ENCODE assay signal across 18 cellular contexts in the genomic region with DNA sequence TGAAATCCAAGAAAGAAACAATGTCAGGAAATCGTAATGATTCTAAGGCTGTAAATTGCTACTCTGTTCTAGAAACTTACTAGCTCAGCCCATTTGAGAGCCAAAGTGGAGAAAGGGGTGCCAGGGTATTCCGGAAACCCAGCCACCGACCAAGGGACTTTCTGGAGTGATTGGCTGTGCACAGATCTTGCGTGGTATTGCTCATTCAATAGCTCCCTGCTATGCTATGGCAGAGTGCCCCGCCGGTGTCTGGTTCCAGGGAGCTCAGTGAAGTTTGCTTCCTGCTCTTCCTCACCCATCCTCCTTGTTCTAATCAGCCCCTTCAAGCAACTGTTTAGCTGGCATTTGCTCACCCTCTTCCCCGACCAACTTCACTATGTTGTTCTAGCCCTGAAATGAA.
DNase-seq lines count a peak whose midpoint lies in the region; ATAC-seq and TF ChIP-seq lines count a peak whose summit lies in the region.
"Had no signal": no experiment of that assay in that cellular context is flagged by ENCODE, and none has a peak within 500 bp of the region (broad histone marks: within the 10 kb centered on the region; RNA-seq: fewer than 3 reads in every experiment).

No MANE protein-coding gene starts in this region.

- no peak for TF ChIP-seq CTCF in dorsolateral prefrontal cortex (IDR thresholded peaks at IDR 0.05 in 54 of 56, conservative IDR thresholded peaks at IDR 0.05 in 2 of 56; ENCODE audit: low read depth in 1 of 56, partially characterized antibody in 56 of 56)

- H3K27me3 ChIP-seq in MG63: no peaks in the 10 kb centered on the region
- peaks cover 0 to 4% (median 0%) of the 10 kb centered on the region in 45 donors for H3K27me3 ChIP-seq in dorsolateral prefrontal cortex

- no peaks in the 10 kb centered on the region for H3K9me3 ChIP-seq in MG63

- TF ChIP-seq POLR2A in erythroblast (IDR thresholded peaks at IDR 0.05; ENCODE audit: low read length): no peak

- ATAC-seq in sciatic nerve (peak; percentile 55), HG03025 (IDR thresholded peaks at IDR 0.05; ENCODE audit: low FRiP score, unreplicated experiment) (no peak), HG02852 (IDR thresholded peaks at IDR 0.05; ENCODE audit: unreplicated experiment) (no peak)
- ATAC-seq: GM23338, HepG2 had no signal

- intact Hi-C loops in dorsolateral prefrontal cortex (cut with DNase I): no loop called here
- intact Hi-C loops in sciatic nerve (cut with DNase I): no loop called here

- H3K36me3 ChIP-seq in MG63: no peaks in the 10 kb centered on the region

- DNase-seq in MG63 (peak; percentile 51), dorsolateral prefrontal cortex (peak in 6 of 10 donors; percentile 48 to 70 (median 62)), middle frontal gyrus (ENCODE audit: extremely low spot score, low spot score) (peak; percentile 29), sciatic nerve (ENCODE audit: low spot score) (no peak), erythroblast (lab: John Stamatoyannopoulos, UW) (no peak)
- DNase-seq: ACHN; CD4-positive, alpha-beta memory T cell; DMS79 treated with DMSO at 0.1 percent for 48 hours; GF-D8; MM.1S; NCI-H1105 treated with DMSO at 0.1 percent for 48 hours; NCI-H187 treated with DMSO at 0.1 percent for 48 hours; NCI-H2171; NCI-H774 had no signal

- no peak overlapping the region for H3K27ac ChIP-seq in dorsolateral prefrontal cortex

- no peak overlapping the region for H3K4me3 ChIP-seq in MG63
- peak overlapping the region in 3 of 59 donors; percentile 1 to 4 (median 2) for H3K4me3 ChIP-seq in dorsolateral prefrontal cortex
- H3K4me3 ChIP-seq: GM23338 had no signal

Comparison
In these comparisons a context has a peak if more than half of its experiments do, and no peak if none do; other contexts are left out.
1. DNase-seq: peak in MG63 (single experiment), dorsolateral prefrontal cortex (6 of 10) and middle frontal gyrus (single experiment); none in sciatic nerve (single experiment) and erythroblast (0 of 2).